In the genomic region with DNA sequence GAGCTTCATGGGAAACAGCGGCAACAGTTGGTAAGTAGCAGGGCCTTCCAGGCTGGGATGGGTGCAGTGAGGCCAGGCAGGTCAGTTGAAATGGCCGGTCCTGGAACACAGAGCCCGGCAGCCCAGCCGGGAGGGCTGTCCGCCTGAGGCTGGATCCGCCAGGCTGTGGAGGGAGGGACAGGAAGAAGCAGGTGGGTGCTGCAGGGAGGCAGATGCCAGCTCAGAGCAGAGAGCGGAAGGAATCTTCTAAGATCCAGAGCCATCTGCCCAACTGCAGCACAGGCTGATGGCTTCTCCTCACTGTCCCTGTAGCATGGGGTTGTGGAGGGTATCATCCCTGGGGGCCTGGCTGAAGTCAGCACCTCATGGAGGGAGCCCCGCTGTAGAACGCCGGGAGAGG, we compare ENCODE assay signal across 1 cellular context.
TF ChIP-seq lines count a peak whose summit lies in the region.

No MANE protein-coding gene starts in this region.

TF ChIP-seq in IMR-90, 13 proteins besides CTCF, POLR2A, EP300 and RAD21:
- TF ChIP-seq CHD1 (IDR thresholded peaks at IDR 0.05; ENCODE audit: low read depth, low read length) (no peak), SMC3 (IDR thresholded peaks at IDR 0.05; ENCODE audit: low read depth, low read length) (no peak)
